Comparison of ENCODE assay signal across 12 cellular contexts in the genomic region with DNA sequence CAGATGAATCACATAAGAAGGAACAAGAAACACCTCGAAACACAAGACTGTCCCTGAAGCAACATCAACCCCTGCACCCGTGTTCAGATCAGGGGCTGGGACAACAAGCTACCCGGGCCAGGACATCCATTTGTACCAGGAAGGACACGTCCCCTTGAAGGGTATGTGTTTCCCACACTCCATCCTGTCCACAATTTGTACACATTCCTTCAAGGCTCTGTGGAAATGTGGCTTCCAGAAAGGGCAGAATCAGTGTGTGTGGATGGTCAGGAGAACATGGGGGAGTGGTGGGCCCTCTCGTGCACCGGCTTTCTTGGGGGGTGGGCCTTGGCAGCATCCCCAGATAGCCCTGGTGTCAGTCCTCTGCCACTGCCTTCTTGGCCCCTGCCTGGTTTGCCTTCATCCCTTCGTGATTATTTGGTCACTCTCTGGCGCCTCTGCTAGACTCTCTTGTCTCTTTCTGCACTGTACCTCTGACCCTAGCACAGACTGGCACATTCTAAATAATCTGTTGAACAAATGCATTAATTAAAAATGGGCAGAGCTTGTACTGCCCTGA.
"Had no signal": no experiment of that assay in that cellular context is flagged by ENCODE, and none has a peak within 500 bp of the region (broad histone marks: within the 10 kb centered on the region; RNA-seq: fewer than 3 reads in every experiment).

No MANE protein-coding gene starts in this region.

- H3K4me1 Mint-ChIP-seq: activated B cell treated with CpG ODN at 0.5 μM for 24 hours had no signal

- H3K4me3 Mint-ChIP-seq: activated B cell treated with CpG ODN at 0.5 μM for 24 hours; activated CD4-positive, alpha-beta T cell treated with anti-CD3 and anti-CD28 coated beads, Interleukin-2, amount 10 ng/mL, durations not matched to agents 24 days and 14 days; nephron progenitor cell; T-helper 1 cell treated with Interleukin-12 subunit alpha and Interleukin-12 subunit beta and Interleukin-4 antibody, amounts not matched to agents 30 μg/mL and 1 μg/mL, for 36 hours had no signal

- H3K27ac Mint-ChIP-seq: activated B cell treated with CpG ODN at 0.5 μM for 24 hours; activated CD4-positive, alpha-beta T cell treated with anti-CD3 and anti-CD28 coated beads, Interleukin-2, amount 10 ng/mL, durations not matched to agents 24 days and 14 days; nephron progenitor cell; T-helper 1 cell treated with Interleukin-12 subunit alpha and Interleukin-12 subunit beta and Interleukin-4 antibody, amounts not matched to agents 30 μg/mL and 1 μg/mL, for 36 hours had no signal

- H3K9me3 Mint-ChIP-seq: activated B cell treated with CpG ODN at 0.5 μM for 24 hours; activated CD4-positive, alpha-beta T cell treated with anti-CD3 and anti-CD28 coated beads, Interleukin-2, amount 10 ng/mL, durations not matched to agents 24 days and 14 days; immature natural killer cell; nephron progenitor cell; T-helper 1 cell treated with Interleukin-12 subunit alpha and Interleukin-12 subunit beta and Interleukin-4 antibody, amounts not matched to agents 30 μg/mL and 1 μg/mL, for 36 hours had no signal

- H3K4me3 ChIP-seq: tibial artery had no signal

- DNase-seq: activated B cell treated with CpG ODN at 0.5 μM for 24 hours; activated CD4-positive, alpha-beta T cell treated with anti-CD3 and anti-CD28 coated beads, Interleukin-2, amount 10 ng/mL, durations not matched to agents 24 days and 14 days; activated naive CD4-positive, alpha-beta T cell treated with Interleukin-2 at 50 U/mL for 16 hours; caudate nucleus; cortex of kidney; effector CD8-positive, alpha-beta T cell; immature natural killer cell; mesendoderm; nephron progenitor cell; small intestine; tibial artery had no signal

- H3K9me3 ChIP-seq: tibial artery had no signal

- H3K27me3 ChIP-seq: tibial artery had no signal

- H3K27ac ChIP-seq: tibial artery had no signal
